In the genomic region with DNA sequence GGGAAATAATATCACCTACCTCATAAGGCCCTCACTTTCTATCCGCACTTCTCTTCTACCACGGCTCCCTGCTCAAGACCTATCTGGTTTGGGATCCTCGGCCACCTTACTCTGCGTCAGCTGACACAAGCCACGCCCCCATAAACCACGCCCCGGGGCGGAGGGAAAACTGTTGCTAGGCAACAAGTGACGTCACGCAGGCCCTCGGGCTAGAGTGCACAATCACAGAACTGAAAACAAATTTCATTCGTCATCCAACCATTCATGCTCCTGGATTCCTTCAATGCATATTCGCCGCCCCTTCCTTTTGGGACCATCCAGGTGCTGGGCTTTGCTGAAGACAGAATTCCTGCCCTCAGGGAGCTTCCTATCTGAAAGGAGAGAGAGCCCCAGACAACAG, we compare ENCODE assay signal across 1 cellular context.
TF ChIP-seq lines count a peak whose summit lies in the region.

No MANE protein-coding gene starts in this region.

TF ChIP-seq in K562, 482 proteins besides CTCF, POLR2A, EP300 and RAD21 (continued from another document and continues in another):
- TF ChIP-seq MGA (IDR thresholded peaks at IDR 0.05): no peak
- TF ChIP-seq ZNF140 (CRISPR knock-in tag; IDR thresholded peaks at IDR 0.05): no peak
- TF ChIP-seq ZKSCAN8 (CRISPR knock-in tag; IDR thresholded peaks at IDR 0.05): no peak
- TF ChIP-seq SRSF9 (IDR thresholded peaks at IDR 0.05; ENCODE audit: borderline replicate concordance, low read depth, low read length): no peak
- TF ChIP-seq SP2 (IDR thresholded peaks at IDR 0.05; ENCODE audit: extremely low read depth, low read depth, low read length, poor library complexity, severe bottlenecking): no peak
- TF ChIP-seq CTBP1 (IDR thresholded peaks at IDR 0.05; ENCODE audit: borderline replicate concordance): no peak
- no peak for TF ChIP-seq STAT5B (CRISPR knock-in tag; IDR thresholded peaks at IDR 0.05)
- TF ChIP-seq, protein P1, sequence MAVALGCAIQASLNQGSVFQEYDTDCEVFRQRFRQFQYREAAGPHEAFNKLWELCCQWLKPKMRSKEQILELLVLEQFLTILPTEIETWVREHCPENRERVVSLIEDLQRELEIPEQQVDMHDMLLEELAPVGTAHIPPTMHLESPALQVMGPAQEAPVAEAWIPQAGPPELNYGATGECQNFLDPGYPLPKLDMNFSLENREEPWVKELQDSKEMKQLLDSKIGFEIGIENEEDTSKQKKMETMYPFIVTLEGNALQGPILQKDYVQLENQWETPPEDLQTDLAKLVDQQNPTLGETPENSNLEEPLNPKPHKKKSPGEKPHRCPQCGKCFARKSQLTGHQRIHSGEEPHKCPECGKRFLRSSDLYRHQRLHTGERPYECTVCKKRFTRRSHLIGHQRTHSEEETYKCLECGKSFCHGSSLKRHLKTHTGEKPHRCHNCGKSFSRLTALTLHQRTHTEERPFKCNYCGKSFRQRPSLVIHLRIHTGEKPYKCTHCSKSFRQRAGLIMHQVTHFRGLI (CRISPR knock-in tag; IDR thresholded peaks at IDR 0.05): no peak
- TF ChIP-seq ZNF707 (CRISPR knock-in tag; conservative IDR thresholded peaks at IDR 0.05): no peak
- no peak for TF ChIP-seq HDAC6 (IDR thresholded peaks at IDR 0.05; ENCODE audit: low read depth, low read length)
- TF ChIP-seq SPI1 (IDR thresholded peaks at IDR 0.05; ENCODE audit: borderline replicate concordance, low read depth, low read length): no peak
- no peak for TF ChIP-seq ATF6 (CRISPR knock-in tag; IDR thresholded peaks at IDR 0.05)
- TF ChIP-seq, protein P2, sequence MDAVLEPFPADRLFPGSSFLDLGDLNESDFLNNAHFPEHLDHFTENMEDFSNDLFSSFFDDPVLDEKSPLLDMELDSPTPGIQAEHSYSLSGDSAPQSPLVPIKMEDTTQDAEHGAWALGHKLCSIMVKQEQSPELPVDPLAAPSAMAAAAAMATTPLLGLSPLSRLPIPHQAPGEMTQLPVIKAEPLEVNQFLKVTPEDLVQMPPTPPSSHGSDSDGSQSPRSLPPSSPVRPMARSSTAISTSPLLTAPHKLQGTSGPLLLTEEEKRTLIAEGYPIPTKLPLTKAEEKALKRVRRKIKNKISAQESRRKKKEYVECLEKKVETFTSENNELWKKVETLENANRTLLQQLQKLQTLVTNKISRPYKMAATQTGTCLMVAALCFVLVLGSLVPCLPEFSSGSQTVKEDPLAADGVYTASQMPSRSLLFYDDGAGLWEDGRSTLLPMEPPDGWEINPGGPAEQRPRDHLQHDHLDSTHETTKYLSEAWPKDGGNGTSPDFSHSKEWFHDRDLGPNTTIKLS (IDR thresholded peaks at IDR 0.05; ENCODE audit: borderline replicate concordance, low read depth): no peak
- no peak for TF ChIP-seq TAF9B (IDR thresholded peaks at IDR 0.05; ENCODE audit: partially characterized antibody)
- TF ChIP-seq IRF1 (CRISPR knock-in tag; IDR thresholded peaks at IDR 0.05; ENCODE audit: borderline replicate concordance): no peak
- TF ChIP-seq, protein P3, sequence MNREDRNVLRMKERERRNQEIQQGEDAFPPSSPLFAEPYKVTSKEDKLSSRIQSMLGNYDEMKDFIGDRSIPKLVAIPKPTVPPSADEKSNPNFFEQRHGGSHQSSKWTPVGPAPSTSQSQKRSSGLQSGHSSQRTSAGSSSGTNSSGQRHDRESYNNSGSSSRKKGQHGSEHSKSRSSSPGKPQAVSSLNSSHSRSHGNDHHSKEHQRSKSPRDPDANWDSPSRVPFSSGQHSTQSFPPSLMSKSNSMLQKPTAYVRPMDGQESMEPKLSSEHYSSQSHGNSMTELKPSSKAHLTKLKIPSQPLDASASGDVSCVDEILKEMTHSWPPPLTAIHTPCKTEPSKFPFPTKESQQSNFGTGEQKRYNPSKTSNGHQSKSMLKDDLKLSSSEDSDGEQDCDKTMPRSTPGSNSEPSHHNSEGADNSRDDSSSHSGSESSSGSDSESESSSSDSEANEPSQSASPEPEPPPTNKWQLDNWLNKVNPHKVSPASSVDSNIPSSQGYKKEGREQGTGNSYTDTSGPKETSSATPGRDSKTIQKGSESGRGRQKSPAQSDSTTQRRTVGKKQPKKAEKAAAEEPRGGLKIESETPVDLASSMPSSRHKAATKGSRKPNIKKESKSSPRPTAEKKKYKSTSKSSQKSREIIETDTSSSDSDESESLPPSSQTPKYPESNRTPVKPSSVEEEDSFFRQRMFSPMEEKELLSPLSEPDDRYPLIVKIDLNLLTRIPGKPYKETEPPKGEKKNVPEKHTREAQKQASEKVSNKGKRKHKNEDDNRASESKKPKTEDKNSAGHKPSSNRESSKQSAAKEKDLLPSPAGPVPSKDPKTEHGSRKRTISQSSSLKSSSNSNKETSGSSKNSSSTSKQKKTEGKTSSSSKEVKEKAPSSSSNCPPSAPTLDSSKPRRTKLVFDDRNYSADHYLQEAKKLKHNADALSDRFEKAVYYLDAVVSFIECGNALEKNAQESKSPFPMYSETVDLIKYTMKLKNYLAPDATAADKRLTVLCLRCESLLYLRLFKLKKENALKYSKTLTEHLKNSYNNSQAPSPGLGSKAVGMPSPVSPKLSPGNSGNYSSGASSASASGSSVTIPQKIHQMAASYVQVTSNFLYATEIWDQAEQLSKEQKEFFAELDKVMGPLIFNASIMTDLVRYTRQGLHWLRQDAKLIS (CRISPR knock-in tag; IDR thresholded peaks at IDR 0.05): no peak
- TF ChIP-seq MYC (IDR thresholded peaks at IDR 0.05; ENCODE audit: low read depth, low read length): no peak
- TF ChIP-seq MYC (CRISPR knock-in tag; IDR thresholded peaks at IDR 0.05; ENCODE audit: borderline replicate concordance, low read depth): no peak
- no peak for TF ChIP-seq NONO (IDR thresholded peaks at IDR 0.05; ENCODE audit: low read depth in 2 of 2, low read length in 1 of 2)
- TF ChIP-seq CBX3 (IDR thresholded peaks at IDR 0.05; ENCODE audit: borderline replicate concordance in 1 of 2, low read length in 2 of 2): peak in 1 of 2 experiments; percentile 40; a peak in 1 of 3 replicates
- no peak for TF ChIP-seq ZC3H8 (IDR thresholded peaks at IDR 0.05)
- TF ChIP-seq SMAD3 (CRISPR knock-in tag; conservative IDR thresholded peaks at IDR 0.05): no peak
- TF ChIP-seq NFYB (IDR thresholded peaks at IDR 0.05; ENCODE audit: extremely low read depth, insufficient read length): no peak
- no peak for TF ChIP-seq ZNF24 (IDR thresholded peaks at IDR 0.05)
- TF ChIP-seq ZBTB49 (CRISPR knock-in tag; IDR thresholded peaks at IDR 0.05; ENCODE audit: borderline replicate concordance): no peak
- TF ChIP-seq, protein P4, sequence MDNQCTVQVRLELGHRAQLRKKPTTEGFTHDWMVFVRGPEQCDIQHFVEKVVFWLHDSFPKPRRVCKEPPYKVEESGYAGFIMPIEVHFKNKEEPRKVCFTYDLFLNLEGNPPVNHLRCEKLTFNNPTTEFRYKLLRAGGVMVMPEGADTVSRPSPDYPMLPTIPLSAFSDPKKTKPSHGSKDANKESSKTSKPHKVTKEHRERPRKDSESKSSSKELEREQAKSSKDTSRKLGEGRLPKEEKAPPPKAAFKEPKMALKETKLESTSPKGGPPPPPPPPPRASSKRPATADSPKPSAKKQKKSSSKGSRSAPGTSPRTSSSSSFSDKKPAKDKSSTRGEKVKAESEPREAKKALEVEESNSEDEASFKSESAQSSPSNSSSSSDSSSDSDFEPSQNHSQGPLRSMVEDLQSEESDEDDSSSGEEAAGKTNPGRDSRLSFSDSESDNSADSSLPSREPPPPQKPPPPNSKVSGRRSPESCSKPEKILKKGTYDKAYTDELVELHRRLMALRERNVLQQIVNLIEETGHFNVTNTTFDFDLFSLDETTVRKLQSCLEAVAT (IDR thresholded peaks at IDR 0.05): no peak
- TF ChIP-seq DPF2 (IDR thresholded peaks at IDR 0.05): no peak
